In the genomic region with DNA sequence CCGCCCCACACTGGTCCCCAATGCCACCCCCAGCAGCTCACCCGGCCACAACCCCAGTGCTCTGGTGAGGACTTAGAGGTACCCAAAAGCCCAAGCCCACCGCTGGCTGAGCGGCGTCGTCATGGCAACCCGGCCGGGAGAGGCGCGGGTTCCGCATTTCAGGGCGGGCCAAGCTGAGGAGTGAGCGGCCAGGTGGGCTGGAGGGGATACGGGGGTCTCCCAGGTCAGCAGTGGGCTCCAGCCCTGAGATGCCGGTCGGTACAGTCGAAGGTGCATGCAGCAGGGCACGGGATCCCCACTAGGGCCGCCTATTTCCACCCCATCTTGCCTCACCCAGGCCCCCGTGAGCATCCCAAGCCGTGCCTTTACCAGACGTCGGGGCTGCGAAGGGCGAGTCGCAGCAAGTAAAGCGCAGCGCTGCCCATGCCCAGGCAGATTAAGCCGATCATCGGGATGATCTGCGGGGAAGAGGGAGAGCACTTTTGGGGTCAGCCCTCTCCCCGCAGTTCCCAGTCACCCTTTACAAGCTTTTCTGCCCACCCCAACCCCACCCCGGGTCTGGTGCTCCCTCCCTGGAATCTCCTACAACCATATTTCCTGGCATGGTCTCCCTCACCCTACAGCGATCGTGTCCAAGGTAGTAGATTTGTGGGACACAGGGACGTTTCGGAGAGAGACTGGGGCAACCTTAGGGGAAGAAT, we compare ENCODE assay signal across 1 cellular context.
TF ChIP-seq lines count a peak whose summit lies in the region.

No MANE protein-coding gene starts in this region.

TF ChIP-seq in endothelial cell of umbilical vein, 7 proteins besides CTCF, POLR2A, EP300 and RAD21:
- TF ChIP-seq EZH2 (IDR thresholded peaks at IDR 0.05; ENCODE audit: borderline replicate concordance, low read depth, low read length, severe bottlenecking) (peak; percentile 46), POLR2AphosphoS5 (IDR thresholded peaks at IDR 0.05; ENCODE audit: insufficient read depth, low read depth, low read length) (no peak)
